In the genomic region with DNA sequence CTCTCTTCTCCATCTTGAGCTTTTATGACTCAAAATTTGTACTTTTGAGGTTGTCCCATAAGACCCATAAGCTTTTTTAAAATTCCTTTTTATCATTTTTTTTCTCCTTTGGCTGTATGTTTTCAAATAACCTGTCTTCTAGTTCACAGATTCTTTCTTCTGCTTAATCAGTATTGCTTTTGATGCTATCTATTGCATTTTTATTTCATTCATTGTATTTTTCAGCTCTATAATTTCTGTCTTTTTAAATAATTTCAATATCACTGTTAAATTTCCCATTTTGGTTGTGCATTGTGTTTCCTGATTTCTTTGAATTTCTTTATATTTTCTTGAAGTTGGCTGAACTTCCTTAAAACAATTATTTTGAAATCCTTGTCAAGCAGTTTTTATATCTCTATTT, we compare ENCODE assay signal across 23 cellular contexts. TPM values are rescaled to one million over a fixed set of nuclear protein-coding genes. Genes with fewer than 3 reads are reported as not detected.
"Had no signal": no experiment of that assay in that cellular context is flagged by ENCODE, and none has a peak within 500 bp of the region (broad histone marks: within the 10 kb centered on the region; RNA-seq: fewer than 3 reads in every experiment).

No MANE protein-coding gene starts in this region.

- H3K4me3 ChIP-seq: coronary artery, dorsolateral prefrontal cortex, esophagus muscularis mucosa, gastrocnemius medialis, heart right ventricle, left lung, lower lobe of right lung, mucosa of descending colon had no signal

- H3K27me3 ChIP-seq: esophagus muscularis mucosa, foreskin keratinocyte, gastrocnemius medialis, heart right ventricle, left lung had no signal

- H3K36me3 ChIP-seq: esophagus muscularis mucosa, gastrocnemius medialis, heart right ventricle, left lung, lower lobe of right lung had no signal

- ATAC-seq: foreskin keratinocyte, gastrocnemius medialis, heart right ventricle, left cardiac atrium, left lung, left ventricle myocardium superior, lower lobe of right lung, mucosa of descending colon had no signal

- DNase-seq: dermis blood vessel endothelial cell; dorsolateral prefrontal cortex; effector CD4-positive, alpha-beta T cell; effector memory CD4-positive, alpha-beta T cell; foreskin keratinocyte; gastrocnemius medialis; glutamatergic neuron; head of caudate nucleus; heart right ventricle; hippocampal formation; islet precursor cell; left cardiac atrium; left lung; left ventricle myocardium superior; lower lobe of right lung; mesenchymal stem cell; mucosa of descending colon; naive B cell had no signal

- H3K4me1 ChIP-seq: esophagus muscularis mucosa, gastrocnemius medialis, heart right ventricle, left lung, lower lobe of right lung had no signal

- H3K27ac ChIP-seq: coronary artery, dorsolateral prefrontal cortex, esophagus muscularis mucosa, foreskin keratinocyte, gastrocnemius medialis, heart right ventricle, left lung, lower lobe of right lung had no signal

- FAIRE-seq: colon, endothelial cell of umbilical vein had no signal

RNA-seq across cellular contexts. Expression of a gene that starts 4.8 kb away (rescaled TPM):
- total RNA-seq: dermis blood vessel endothelial cell, dorsolateral prefrontal cortex, endothelial cell of umbilical vein, left ventricle myocardium superior, lung microvascular endothelial cell had no signal
- polyA plus RNA-seq: endothelial cell of umbilical vein had no signal
